ENCODE assay signal across 8 cellular contexts in the genomic region with DNA sequence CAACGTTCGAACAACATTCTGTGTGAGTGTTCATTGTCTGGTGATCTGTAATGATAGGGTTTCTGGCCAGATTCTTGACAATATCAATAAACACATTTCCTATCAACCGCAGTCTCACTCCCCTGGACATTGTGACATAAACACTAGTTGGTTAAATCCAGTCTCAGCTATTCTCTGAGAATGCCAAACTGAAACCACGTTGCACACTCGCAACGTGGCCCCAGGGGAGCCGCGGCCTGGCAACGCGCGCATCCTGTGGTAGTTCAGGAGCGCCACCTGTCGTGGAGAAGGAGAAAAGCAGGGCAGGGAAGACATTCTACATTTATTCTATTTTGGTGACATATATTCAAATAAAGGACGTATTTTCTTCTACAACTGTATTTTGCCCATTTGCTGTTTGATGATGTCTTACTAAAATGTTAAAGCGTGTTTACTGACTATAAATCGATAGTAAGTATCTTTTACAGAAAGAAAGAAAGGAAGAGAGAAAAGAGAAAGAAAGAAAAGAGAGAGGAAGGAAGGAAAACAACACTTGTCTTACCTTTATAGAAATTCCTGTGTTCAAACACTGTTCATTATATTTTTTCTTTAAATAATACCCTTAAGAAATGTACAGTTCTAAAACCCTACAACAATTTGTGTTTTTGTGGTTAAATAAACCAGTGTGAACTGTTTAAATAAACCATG.
DNase-seq lines count a peak whose midpoint lies in the region; ATAC-seq and TF ChIP-seq lines count a peak whose summit lies in the region.

No MANE protein-coding gene starts in this region.

- TF ChIP-seq CTCF in endothelial cell (IDR thresholded peaks at IDR 0.05; ENCODE audit: unreplicated experiment) (peak; percentile 87), thyroid gland (IDR thresholded peaks at IDR 0.05) (peak; percentile 66 to 96 (median 86))

- H3K9ac ChIP-seq in SK-N-MC (ENCODE audit: insufficient read length) (no peak overlapping the region), mucosa of stomach (ENCODE audit: low read length) (peak overlapping the region; percentile 30)

- H3K4me3 ChIP-seq in SK-N-MC (peak overlapping the region; percentile 71), mucosa of stomach (ENCODE audit: low read length) (peak overlapping the region; percentile 25), thyroid gland (replicated peaks in 1 of 3) (peak overlapping the region in 1 of 3 donors; percentile 8)

- ATAC-seq in GM19328 (IDR thresholded peaks at IDR 0.05; ENCODE audit: unreplicated experiment), result peak; percentile 60
- no peak for ATAC-seq in effector memory CD8-positive, alpha-beta T cell (replicated peaks)

- 10% methylated on average over 16 of the region's 16 CpGs for WGBS in thyroid gland, 2 donors

- H3K9me3 Mint-ChIP-seq in endothelial cell (ENCODE audit: unreplicated experiment), result no peaks in the 10 kb centered on the region
- peaks cover 0 to 2% of the 10 kb centered on the region in 2 donors for H3K9me3 Mint-ChIP-seq in effector memory CD8-positive, alpha-beta T cell

- H3K36me3 Mint-ChIP-seq in endothelial cell (ENCODE audit: low read depth, unreplicated experiment), result no peaks in the 10 kb centered on the region
- H3K36me3 Mint-ChIP-seq in effector memory CD8-positive, alpha-beta T cell (ENCODE audit: insufficient read depth), result no peaks in the 10 kb centered on the region

- no peak overlapping the region for H3K4me3 Mint-ChIP-seq in endothelial cell (ENCODE audit: unreplicated experiment)
- peak overlapping the region in 1 of 2 donors; percentile 3 for H3K4me3 Mint-ChIP-seq in effector memory CD8-positive, alpha-beta T cell

- H3K27ac ChIP-seq in SK-N-MC (no peak overlapping the region), thyroid gland (no peak overlapping the region)

- peaks cover 10% of the 10 kb centered on the region for H3K27me3 ChIP-seq in mucosa of stomach (ENCODE audit: control insufficient read depth, insufficient read depth, low read length)
- H3K27me3 ChIP-seq in thyroid gland, result no peaks in the 10 kb centered on the region

- H3K27me3 Mint-ChIP-seq in endothelial cell (ENCODE audit: unreplicated experiment), result peaks cover 1% of the 10 kb centered on the region
- H3K27me3 Mint-ChIP-seq in effector memory CD8-positive, alpha-beta T cell, result no peaks in the 10 kb centered on the region

- intact Hi-C loops in thyroid gland (cut with DNase I), result no loop called here

- no peaks in the 10 kb centered on the region for H3K4me1 Mint-ChIP-seq in endothelial cell (ENCODE audit: unreplicated experiment)
- peaks cover 1 to 4% of the 10 kb centered on the region in 2 donors for H3K4me1 Mint-ChIP-seq in effector memory CD8-positive, alpha-beta T cell (ENCODE audit: low read depth in 2 of 2)

- H3K9me3 ChIP-seq in SK-N-MC (ENCODE audit: low read depth, low read length) (no peaks in the 10 kb centered on the region), mucosa of stomach (ENCODE audit: control insufficient read depth, low read length) (no peaks in the 10 kb centered on the region), thyroid gland (no peaks in the 10 kb centered on the region)

- H3K36me3 ChIP-seq in SK-N-MC (ENCODE audit: insufficient read depth, low read length) (no peaks in the 10 kb centered on the region), mucosa of stomach (ENCODE audit: control insufficient read depth, insufficient read depth, low read length) (no peaks in the 10 kb centered on the region), thyroid gland (no peaks in the 10 kb centered on the region)

- no peak for TF ChIP-seq POLR2A in thyroid gland (IDR thresholded peaks at IDR 0.05)

- peaks cover 5% of the 10 kb centered on the region for H3K4me1 ChIP-seq in mucosa of stomach (ENCODE audit: control insufficient read depth, insufficient read depth, low read length)
- H3K4me1 ChIP-seq in thyroid gland, result peaks cover 6% of the 10 kb centered on the region in 2 donors

- DNase-seq in COLO668 (lab: John Stamatoyannopoulos, UW; ENCODE audit: unreplicated experiment) (peak; percentile 74), LoVo (ENCODE audit: low spot score) (peak; percentile 55), SK-N-MC (ENCODE audit: low read depth, low spot score) (no peak), endothelial cell (ENCODE audit: low spot score) (peak; percentile 59), thyroid gland (peak; percentile 65 to 74)
- DNase-seq in effector memory CD8-positive, alpha-beta T cell, result no peak

- no peak overlapping the region for H3K27ac Mint-ChIP-seq in endothelial cell (ENCODE audit: unreplicated experiment)
- H3K27ac Mint-ChIP-seq in effector memory CD8-positive, alpha-beta T cell, result no peak overlapping the region

Comparison
In these comparisons a context has a peak if more than half of its experiments do, and no peak if none do; other contexts are left out.
1. DNase-seq: peak in COLO668 (single experiment), LoVo (single experiment), endothelial cell (single experiment) and thyroid gland (2 of 2); none in SK-N-MC (single experiment) and effector memory CD8-positive, alpha-beta T cell (0 of 3).